In genomic region chr15:37134699-37135131, GRCh38 we compare ENCODE assay signal across 9 cellular contexts. TPM values are rescaled to one million over a fixed set of nuclear protein-coding genes. Genes with fewer than 3 reads are reported as not detected.
DNase-seq lines count a peak whose midpoint lies in the region; ATAC-seq, FAIRE-seq and TF ChIP-seq lines count a peak whose summit lies in the region.
"Had no signal": no experiment of that assay in that cellular context is flagged by ENCODE, and none has a peak within 500 bp of the region (broad histone marks: within the 10 kb centered on the region; RNA-seq: fewer than 3 reads in every experiment).

No MANE protein-coding gene starts in this region.

- intact Hi-C loops in endothelial cell of umbilical vein (cut with micrococcal nuclease), result loop anchor here (1.0 to 10.0 kb wide), 6 partner anchors 251 to 1850 kb away; no protein-coding TSS in a partner anchor

- dilution Hi-C loops in endothelial cell of umbilical vein (cut with MboI; ENCODE audit: extremely low pct_ligation_motif_present, low sequenced_read_pairs), result no loop called here

- H3K9me3 Mint-ChIP-seq in neural progenitor cell, result no peaks in the 10 kb centered on the region
- H3K9me3 Mint-ChIP-seq: stimulated activated naive CD8-positive, alpha-beta T cell treated with anti-CD3 and anti-CD28 coated beads, Interleukin-15, Interleukin-2, amounts not matched to agents 100 ng/mL and 50 ng/mL, for 24 hours had no signal

- FAIRE-seq in endothelial cell of umbilical vein (lab: Jason Lieb, UNC), result peak; percentile 68

- no peaks in the 10 kb centered on the region for H3F3A ChIP-seq in neural progenitor cell (ENCODE audit: low read depth)

- no peak for TF ChIP-seq POLR2A in endothelial cell of umbilical vein (IDR thresholded peaks at IDR 0.05; ENCODE audit: low read depth, low read length)

- H3K4me3 Mint-ChIP-seq in neural progenitor cell, result no peak overlapping the region
- H3K4me3 Mint-ChIP-seq: stimulated activated naive CD8-positive, alpha-beta T cell treated with anti-CD3 and anti-CD28 coated beads, Interleukin-15, Interleukin-2, amounts not matched to agents 100 ng/mL and 50 ng/mL, for 24 hours had no signal

- H3K4me1 Mint-ChIP-seq in neural progenitor cell, result no peaks in the 10 kb centered on the region

- DNase-seq in NCI-H774 (lab: John Stamatoyannopoulos, UW) (peak; percentile 9), endothelial cell of umbilical vein (ENCODE audit: low read depth, low spot score) (peak; percentile 53), neural progenitor cell (ENCODE audit: low spot score) (peak; percentile 49), caudate nucleus (lab: John Stamatoyannopoulos, UW) (no peak), UCSD-AML1 (lab: John Stamatoyannopoulos, UW; ENCODE audit: unreplicated experiment) (no peak)
- DNase-seq in stimulated activated CD4-positive, alpha-beta T cell treated with anti-CD3 and anti-CD28 coated beads, Interleukin-1b, Interleukin-23, amount 100 ng/mL, for 48 hours, result no peak

- H3K27me3 ChIP-seq in ACC112 (ENCODE audit: insufficient read depth, low read length), result no peaks in the 10 kb centered on the region
- H3K27me3 ChIP-seq in endothelial cell of umbilical vein (ENCODE audit: control insufficient read depth in 2 of 2, insufficient read depth in 2 of 2, low read length in 2 of 2), result peaks cover 18 to 33% of the 10 kb centered on the region in 2 experiments
- H3K27me3 ChIP-seq in neural progenitor cell, result no peaks in the 10 kb centered on the region

- peak; percentile 42 to 54 for TF ChIP-seq CTCF in endothelial cell of umbilical vein (IDR thresholded peaks at IDR 0.05; ENCODE audit: extremely low read depth in 1 of 2, insufficient read depth in 1 of 2, low read depth in 1 of 2, low read length in 2 of 2)
- peak; percentile 75 for TF ChIP-seq CTCF in neural progenitor cell (IDR thresholded peaks at IDR 0.05)

- H3K4me3 ChIP-seq in ACC112 (ENCODE audit: low read depth, low read length), result no peak overlapping the region
- H3K4me3 ChIP-seq in endothelial cell of umbilical vein (replicated peaks in 1 of 3; ENCODE audit: insufficient read depth in 1 of 3, low read depth in 1 of 3, low read length in 3 of 3), result no peak overlapping the region
- H3K4me3 ChIP-seq in neural progenitor cell, result no peak overlapping the region

- CTCF ChIA-PET in endothelial cell of umbilical vein (lab: Charles Lee), result interaction anchor here (0.6 to 4.9 kb wide), 27 partner anchors 9 to 1849 kb away, joined by 3 to 77 read pairs (median 5); no protein-coding TSS in a partner anchor

- no peak overlapping the region for H3K4me2 ChIP-seq in endothelial cell of umbilical vein (ENCODE audit: insufficient read depth, low read length)
- H3K4me2 ChIP-seq in neural progenitor cell, result no peak overlapping the region

- peak; percentile 65 for ATAC-seq in GM18511 (IDR thresholded peaks at IDR 0.05; ENCODE audit: unreplicated experiment)

- no peaks in the 10 kb centered on the region for H3K27me3 Mint-ChIP-seq in neural progenitor cell (ENCODE audit: insufficient read depth, low read depth)

- BruUV-seq in endothelial cell of umbilical vein (replicated peaks; lab: Mats Ljungman, UMichigan), result no TSS peak

- no peaks in the 10 kb centered on the region for H3K36me3 Mint-ChIP-seq in neural progenitor cell

- H3K9me3 ChIP-seq in endothelial cell of umbilical vein (replicated peaks; ENCODE audit: control insufficient read depth, insufficient read depth, low read length), result no peaks in the 10 kb centered on the region
- H3K9me3 ChIP-seq in neural progenitor cell (ENCODE audit: low read depth), result no peaks in the 10 kb centered on the region

- H3K36me3 ChIP-seq in ACC112 (ENCODE audit: insufficient read depth, low read length), result no peaks in the 10 kb centered on the region
- no peaks in the 10 kb centered on the region for H3K36me3 ChIP-seq in endothelial cell of umbilical vein (ENCODE audit: control insufficient read depth in 2 of 2, extremely low read depth in 1 of 2, insufficient read depth in 2 of 2, low read length in 2 of 2)
- H3K36me3 ChIP-seq in neural progenitor cell, result no peaks in the 10 kb centered on the region

- no peak overlapping the region for H3K27ac Mint-ChIP-seq in neural progenitor cell
- H3K27ac Mint-ChIP-seq: stimulated activated naive CD8-positive, alpha-beta T cell treated with anti-CD3 and anti-CD28 coated beads, Interleukin-15, Interleukin-2, amounts not matched to agents 100 ng/mL and 50 ng/mL, for 24 hours had no signal

- H2AFZ ChIP-seq in ACC112 (ENCODE audit: low read length, unreplicated experiment), result peak overlapping the region; percentile 94
- no peak overlapping the region for H2AFZ ChIP-seq in endothelial cell of umbilical vein (ENCODE audit: low read depth, low read length)
- H2AFZ ChIP-seq in neural progenitor cell (replicated peaks), result no peak overlapping the region

- H3K79me2 ChIP-seq in ACC112 (ENCODE audit: control insufficient read depth, insufficient read depth, low read length, unreplicated experiment) (no peaks in the 10 kb centered on the region), endothelial cell of umbilical vein (ENCODE audit: control insufficient read depth, insufficient read depth, low read length) (no peaks in the 10 kb centered on the region), neural progenitor cell (ENCODE audit: low read depth) (no peaks in the 10 kb centered on the region)

- peaks cover 25% of the 10 kb centered on the region for H3K4me1 ChIP-seq in ACC112 (ENCODE audit: control insufficient read depth, insufficient read depth, low read length, unreplicated experiment)
- no peaks in the 10 kb centered on the region for H3K4me1 ChIP-seq in endothelial cell of umbilical vein (ENCODE audit: control insufficient read depth, extremely low read depth, insufficient read depth, low read length)
- peaks cover 15% of the 10 kb centered on the region for H3K4me1 ChIP-seq in neural progenitor cell

- H3K27ac ChIP-seq in ACC112 (ENCODE audit: low read depth, low read length) (no peak overlapping the region), endothelial cell of umbilical vein (ENCODE audit: insufficient read depth, low read depth, low read length) (no peak overlapping the region), neural progenitor cell (no peak overlapping the region), caudate nucleus (ENCODE audit: low read depth, low read length) (no peak overlapping the region)

- H4K20me1 ChIP-seq in endothelial cell of umbilical vein (replicated peaks; ENCODE audit: control insufficient read depth, extremely low read depth, insufficient read depth, low read length) (no peaks in the 10 kb centered on the region), neural progenitor cell (ENCODE audit: low read depth) (no peaks in the 10 kb centered on the region)

- H3K9ac ChIP-seq in endothelial cell of umbilical vein (replicated peaks; ENCODE audit: extremely low read depth, insufficient read depth, low read length), result no peak overlapping the region
- no peak overlapping the region for H3K9ac ChIP-seq in neural progenitor cell

- H3K9me1 ChIP-seq in endothelial cell of umbilical vein (replicated peaks; ENCODE audit: control insufficient read depth, extremely low read depth, insufficient read depth, low read length), result no peaks in the 10 kb centered on the region

- POLR2A ChIA-PET in endothelial cell of umbilical vein (lab: Charles Lee), result no interaction called here

TF ChIP-seq in endothelial cell of umbilical vein, 7 proteins besides CTCF, POLR2A, EP300 and RAD21:
- TF ChIP-seq GATA2 (IDR thresholded peaks at IDR 0.05; ENCODE audit: insufficient read depth, insufficient read length, low read depth, low read length) (peak; percentile 26), POLR2AphosphoS5 (IDR thresholded peaks at IDR 0.05; ENCODE audit: insufficient read depth, low read depth, low read length) (no peak)

RNA-seq across cellular contexts. Expression of gene MEIS2, which starts 34.4 kb away (rescaled TPM):
- total RNA-seq in endothelial cell of umbilical vein (22.5 and 27.1 TPM in 2 replicates), neural progenitor cell (ENCODE audit: low replicate concordance) (18.3 and 21.5 TPM in 2 replicates)
- polyA plus RNA-seq in endothelial cell of umbilical vein, result 26.2 and 28.4 TPM in 2 replicates
- polyA plus RNA-seq in endothelial cell of umbilical vein (2011; cell fraction: cytosol; rRNA removed), result 25.7 and 32.1 TPM in 2 replicates
- 56.8 and 67.4 TPM in 2 replicates for polyA plus RNA-seq in endothelial cell of umbilical vein (2011; cell fraction: nucleus; rRNA removed)
- polyA plus RNA-seq in endothelial cell of umbilical vein (2012), result 21.0 and 23.7 TPM in 2 replicates
- 42.7 and 61.4 TPM in 2 replicates for polyA minus RNA-seq in endothelial cell of umbilical vein
- polyA minus RNA-seq in endothelial cell of umbilical vein (2011; cell fraction: cytosol; rRNA and poly(A)+ RNA removed), result 6.8 TPM
- 122 and 143 TPM in 2 replicates for polyA minus RNA-seq in endothelial cell of umbilical vein (2011; cell fraction: nucleus; rRNA and poly(A)+ RNA removed)

Comparison
In these comparisons a context has a peak if more than half of its experiments do, and no peak if none do; other contexts are left out.
1. DNase-seq: peak in NCI-H774 (single experiment), endothelial cell of umbilical vein (single experiment) and neural progenitor cell (single experiment); none in stimulated activated CD4-positive, alpha-beta T cell treated with anti-CD3 and anti-CD28 coated beads, Interleukin-1b, Interleukin-23, amount 100 ng/mL, for 48 hours (single experiment), caudate nucleus (0 of 61) and UCSD-AML1 (single experiment).